21 cellular contexts compared by ENCODE assay signal in the genomic region with DNA sequence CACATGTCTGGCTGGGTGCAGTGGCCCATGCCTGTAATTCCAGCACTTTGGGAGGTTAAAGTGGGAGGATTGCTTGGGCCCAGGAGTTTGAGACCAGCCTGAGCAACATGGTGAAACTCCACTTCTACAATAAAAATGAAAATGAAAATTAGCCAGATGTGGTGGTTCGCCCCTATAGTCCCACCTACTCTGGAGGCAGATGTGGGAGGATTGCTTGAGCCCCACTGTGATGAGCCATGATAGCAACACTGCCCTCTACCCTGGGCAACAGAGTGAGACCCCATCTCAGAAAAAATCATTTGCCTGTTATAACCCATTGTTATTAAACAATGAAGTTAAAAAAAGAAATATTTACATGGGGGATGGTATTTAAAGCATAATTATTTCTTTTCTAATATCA.
DNase-seq lines count a peak whose midpoint lies in the region; ATAC-seq, FAIRE-seq and TF ChIP-seq lines count a peak whose summit lies in the region.
"Had no signal": no experiment of that assay in that cellular context is flagged by ENCODE, and none has a peak within 500 bp of the region (broad histone marks: within the 10 kb centered on the region; RNA-seq: fewer than 3 reads in every experiment).

No MANE protein-coding gene starts in this region.

- H3K36me3 ChIP-seq in small intestine (ENCODE audit: control insufficient read depth in 2 of 2, insufficient read depth in 2 of 2, low read length in 2 of 2) (no peaks in the 10 kb centered on the region), H7 (replicated peaks; ENCODE audit: control insufficient read depth, insufficient read depth, low read length) (no peaks in the 10 kb centered on the region)
- H3K36me3 ChIP-seq: ovary had no signal

- H3K36me3 Mint-ChIP-seq in immature natural killer cell: no peaks in the 10 kb centered on the region
- H3K36me3 Mint-ChIP-seq: activated naive CD4-positive, alpha-beta T cell treated with anti-CD3 and anti-CD28 coated beads, Interleukin-2, amount 50 U/mL, for 24 hours; CD14-positive monocyte; naive thymus-derived CD8-positive, alpha-beta T cell had no signal

- WGBS in small intestine, 3 donors: 80 to 85% (median 82%) methylated on average over 1 of the region's 1 CpG

- H3K27ac ChIP-seq in caudate nucleus (ENCODE audit: low read depth, low read length) (peak overlapping the region; percentile 50), small intestine (ENCODE audit: low read depth in 1 of 2, low read length in 1 of 2) (peak overlapping the region; percentile 1 to 47)
- H3K27ac ChIP-seq: ovary had no signal

- H3K27ac Mint-ChIP-seq in immature natural killer cell: no peak overlapping the region
- H3K27ac Mint-ChIP-seq: activated B cell treated with CpG ODN at 0.5 μM for 24 hours; activated CD8-positive, alpha-beta T cell treated with anti-CD3 and anti-CD28 coated beads, Interleukin-2, amount 10 ng/mL, durations not matched to agents 7 days and 5 days; activated naive CD4-positive, alpha-beta T cell treated with anti-CD3 and anti-CD28 coated beads, Interleukin-2, amount 50 U/mL, for 24 hours; CD14-positive monocyte; effector memory CD8-positive, alpha-beta T cell had no signal

- DNase-seq in GM12865 (ENCODE audit: low read depth) (peak; percentile 7), caudate nucleus (lab: John Stamatoyannopoulos, UW) (no peak), small intestine (no peak), 8988T (no peak), immature natural killer cell (no peak), H7 (no peak)
- DNase-seq: activated B cell treated with CpG ODN at 0.5 μM for 24 hours; activated CD8-positive, alpha-beta T cell treated with anti-CD3 and anti-CD28 coated beads, Interleukin-2, amount 10 ng/mL, durations not matched to agents 7 days and 5 days; activated T-cell treated with anti-CD3 and anti-CD28 coated beads, Interleukin-2, amount 50 U/mL, for 48 hours; effector memory CD8-positive, alpha-beta T cell; naive thymus-derived CD8-positive, alpha-beta T cell; NCI-H82; ovary; stimulated activated naive CD4-positive, alpha-beta T cell treated with Interleukin-2 at 50 U/mL for 16 hours had no signal

- TF ChIP-seq CTCF in GM12865 (IDR thresholded peaks at IDR 0.05; ENCODE audit: insufficient read depth, low read depth, low read length, missing control alignments): no peak

- no peak for FAIRE-seq in small intestine (lab: Jason Lieb, UNC)
- FAIRE-seq: astrocyte, H1 had no signal

- no peak overlapping the region for H3K4me3 Mint-ChIP-seq in immature natural killer cell
- H3K4me3 Mint-ChIP-seq: activated B cell treated with CpG ODN at 0.5 μM for 24 hours; activated CD8-positive, alpha-beta T cell treated with anti-CD3 and anti-CD28 coated beads, Interleukin-2, amount 10 ng/mL, durations not matched to agents 7 days and 5 days; activated naive CD4-positive, alpha-beta T cell treated with anti-CD3 and anti-CD28 coated beads, Interleukin-2, amount 50 U/mL, for 24 hours; CD14-positive monocyte; effector memory CD8-positive, alpha-beta T cell; naive thymus-derived CD8-positive, alpha-beta T cell had no signal

- H3K4me1 ChIP-seq in small intestine (ENCODE audit: control insufficient read depth in 2 of 2, insufficient read depth in 1 of 2, low read depth in 1 of 2, low read length in 1 of 2): peaks cover 0 to 7% of the 10 kb centered on the region in 2 donors

- H3K27me3 ChIP-seq in small intestine (ENCODE audit: control insufficient read depth in 2 of 2, insufficient read depth in 2 of 2, low read length in 2 of 2) (no peaks in the 10 kb centered on the region), H7 (ENCODE audit: control insufficient read depth, insufficient read depth, low read length) (no peaks in the 10 kb centered on the region)
- H3K27me3 ChIP-seq: ovary had no signal

- no peak overlapping the region for H3K4me3 ChIP-seq in GM12865 (ENCODE audit: low read depth, low read length)
- no peak overlapping the region for H3K4me3 ChIP-seq in small intestine (ENCODE audit: low read depth in 1 of 2, low read length in 2 of 2)
- no peak overlapping the region for H3K4me3 ChIP-seq in H7 (ENCODE audit: insufficient read depth, low read depth, low read length)
- H3K4me3 ChIP-seq: ovary had no signal

- ATAC-seq in HG02610 (IDR thresholded peaks at IDR 0.05; ENCODE audit: unreplicated experiment) (peak; percentile 39), GM21737 (IDR thresholded peaks at IDR 0.05; ENCODE audit: unreplicated experiment) (no peak)
- ATAC-seq: activated CD8-positive, alpha-beta T cell treated with anti-CD3 and anti-CD28 coated beads, Interleukin-2, amount 10 ng/mL, durations not matched to agents 7 days and 5 days; effector memory CD8-positive, alpha-beta T cell; naive thymus-derived CD8-positive, alpha-beta T cell; sciatic nerve had no signal

- H3K27me3 Mint-ChIP-seq in immature natural killer cell (ENCODE audit: low read depth in 3 of 3): peaks cover 0 to 2% (median 0%) of the 10 kb centered on the region in 3 donors
- H3K27me3 Mint-ChIP-seq: activated B cell treated with CpG ODN at 0.5 μM for 24 hours; activated naive CD4-positive, alpha-beta T cell treated with anti-CD3 and anti-CD28 coated beads, Interleukin-2, amount 50 U/mL, for 24 hours; effector memory CD8-positive, alpha-beta T cell; naive thymus-derived CD8-positive, alpha-beta T cell had no signal

- H3K4me1 Mint-ChIP-seq in immature natural killer cell: no peaks in the 10 kb centered on the region

- no peaks in the 10 kb centered on the region for H3K9me3 ChIP-seq in small intestine (ENCODE audit: control insufficient read depth, low read depth)
- H3K9me3 ChIP-seq: ovary had no signal

- H3K9me3 Mint-ChIP-seq in immature natural killer cell: no peaks in the 10 kb centered on the region
- H3K9me3 Mint-ChIP-seq: activated B cell treated with CpG ODN at 0.5 μM for 24 hours; activated naive CD4-positive, alpha-beta T cell treated with anti-CD3 and anti-CD28 coated beads, Interleukin-2, amount 50 U/mL, for 24 hours; CD14-positive monocyte; effector memory CD8-positive, alpha-beta T cell; naive thymus-derived CD8-positive, alpha-beta T cell had no signal
